In the genomic region with DNA sequence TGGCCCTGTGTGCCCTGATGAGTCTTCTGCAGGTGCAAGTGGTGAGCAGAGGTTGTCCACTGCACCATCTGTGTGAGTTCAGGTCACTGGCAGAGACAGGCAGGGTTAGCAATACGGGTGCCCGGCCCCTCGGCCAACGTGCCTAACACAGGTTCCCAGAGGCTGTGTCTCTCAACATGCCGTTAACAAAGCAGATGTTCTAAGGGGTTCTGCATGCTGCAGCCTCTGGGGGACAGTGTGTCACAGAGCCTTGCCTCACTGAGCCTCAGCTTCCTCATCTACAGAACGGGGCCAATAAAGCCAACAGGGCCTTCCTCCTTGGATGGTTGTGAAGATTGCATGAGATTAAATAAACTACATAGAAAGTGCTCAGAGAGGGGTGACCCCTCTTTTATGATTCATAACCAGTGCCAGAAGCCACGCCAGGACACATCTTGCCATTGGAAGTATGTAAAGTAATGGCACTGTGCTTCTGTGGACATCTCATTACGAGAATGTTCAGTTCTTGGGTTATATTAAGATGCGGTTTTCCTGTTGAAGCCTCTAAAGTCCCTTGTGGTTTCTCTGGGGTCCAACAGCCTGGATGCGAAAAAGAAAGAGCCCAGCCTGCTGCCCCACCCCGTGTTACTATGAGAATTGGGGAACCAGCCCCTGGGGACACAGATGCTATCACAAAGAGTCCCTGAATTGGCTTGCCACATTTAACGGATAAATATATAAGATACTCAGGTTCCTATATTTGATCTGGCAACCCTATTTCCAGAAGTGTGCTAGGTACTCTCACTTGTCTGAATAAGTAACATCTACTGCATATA, we compare ENCODE assay signal across 1 cellular context.
TF ChIP-seq lines count a peak whose summit lies in the region.

No MANE protein-coding gene starts in this region.

TF ChIP-seq in HEK293, 187 proteins besides CTCF, POLR2A, EP300 and RAD21 (continued from another document):
- TF ChIP-seq ZNF18 (tag by site-specific recombination; IDR thresholded peaks at IDR 0.05) (no peak), ZNF558 (tag by site-specific recombination; IDR thresholded peaks at IDR 0.05) (no peak)
TF ChIP-seq in HEK293: peak in this region for 2.
